Comparison of ENCODE assay signal across 8 cellular contexts in genomic region chr10:110226555-110226925, GRCh38. TPM values are rescaled to one million over a fixed set of nuclear protein-coding genes. Genes with fewer than 3 reads are reported as not detected.
A peak's percentile ranks its signal among the peaks of the same experiment; 100 is the strongest.
DNase-seq lines count a peak whose midpoint lies in the region; ATAC-seq and TF ChIP-seq lines count a peak whose summit lies in the region.

No MANE protein-coding gene starts in this region.

- H3K4me1 ChIP-seq in Loucy (ENCODE audit: insufficient read depth, low read length, poor library complexity, severe bottlenecking) (peaks cover 14% of the 10 kb centered on the region), adrenal gland (replicated peaks in 1 of 2) (peaks cover 8 to 27% of the 10 kb centered on the region in 2 donors), heart left ventricle (peaks cover 7 to 59% (median 34%) of the 10 kb centered on the region in 12 donors), upper lobe of right lung (peaks cover 14% of the 10 kb centered on the region)

- H3K4me3 ChIP-seq in Loucy (ENCODE audit: low read length, poor library complexity, severe bottlenecking) = peak overlapping the region; percentile 76
- H3K4me3 ChIP-seq in adrenal gland = peak overlapping the region in 2 of 4 donors; percentile 41 to 67
- H3K4me3 ChIP-seq in heart left ventricle = peak overlapping the region; percentile 50 to 93 (median 87)
- peak overlapping the region; percentile 89 for H3K4me3 ChIP-seq in upper lobe of right lung

- CTCF ChIA-PET in T-cell (lab: Charles Lee) = interaction anchor here (0.6 to 8.4 kb wide), 5 partner anchors 17 to 351 kb away, joined by 3 to 94 read pairs (median 8); partner anchors contain the start of gene MXI1 (in 1 of the 2)

- peaks cover 14% of the 10 kb centered on the region for H3K36me3 Mint-ChIP-seq in T-cell

- H3K4me3 Mint-ChIP-seq in T-cell = peak overlapping the region; percentile 92 to 94 (median 93)

- H4K20me1 ChIP-seq in Loucy (ENCODE audit: insufficient read depth, low read length, poor library complexity, severe bottlenecking) = no peaks in the 10 kb centered on the region

- H2AFZ ChIP-seq in Loucy (ENCODE audit: low read length) = no peak overlapping the region

- peak; percentile 69 for DNase-seq in DMS153 treated with DMSO at 0.1 percent for 48 hours (lab: John Stamatoyannopoulos, UW; ENCODE audit: unreplicated experiment)
- peak; percentile 54 to 89 (median 82) for DNase-seq in T-cell
- DNase-seq in adrenal gland = peak; percentile 91 to 95 (median 95)
- peak; percentile 93 to 94 (median 93) for DNase-seq in heart left ventricle
- peak; percentile 78 to 98 (median 82) for DNase-seq in posterior cingulate gyrus
- peak; percentile 93 for DNase-seq in upper lobe of right lung

- H3K27me3 ChIP-seq in Loucy (ENCODE audit: insufficient read depth, low read length, poor library complexity, severe bottlenecking) = no peaks in the 10 kb centered on the region
- H3K27me3 ChIP-seq in adrenal gland = no peaks in the 10 kb centered on the region
- H3K27me3 ChIP-seq in heart left ventricle = no peaks in the 10 kb centered on the region
- H3K27me3 ChIP-seq in upper lobe of right lung = no peaks in the 10 kb centered on the region

- no peaks in the 10 kb centered on the region for H3K27me3 Mint-ChIP-seq in T-cell

- TF ChIP-seq POLR2A in adrenal gland (IDR thresholded peaks at IDR 0.05) = no peak
- TF ChIP-seq POLR2A in heart left ventricle (IDR thresholded peaks at IDR 0.05) = no peak

- H3K79me2 ChIP-seq in Loucy (ENCODE audit: insufficient read depth, low read length) = peaks cover 3% of the 10 kb centered on the region; the same call in 1 of the 2 replicates

- H3K36me3 ChIP-seq in Loucy (ENCODE audit: insufficient read depth, low read length) (no peaks in the 10 kb centered on the region; the same call in 1 of the 2 replicates), adrenal gland (replicated peaks in 1 of 2) (peaks cover 0 to 14% of the 10 kb centered on the region in 2 donors), heart left ventricle (peaks cover 0 to 31% (median 15%) of the 10 kb centered on the region in 9 donors), upper lobe of right lung (no peaks in the 10 kb centered on the region)

- peak overlapping the region; percentile 92 to 95 for H3K27ac Mint-ChIP-seq in T-cell

- intact Hi-C loops in adrenal gland (cut with DNase I) (loop anchor here (5.0 kb wide), 2 partner anchors 41 to 51 kb away; no protein-coding TSS in a partner anchor), heart left ventricle (cut with DNase I) (loop anchor here (1.0 to 10.0 kb wide), 15 partner anchors 16 to 342 kb away; partner anchors contain the start of genes ADD3 (in 2 of the 10) and DUSP5 (in 1 of the 10)), posterior cingulate gyrus (cut with DNase I) (loop anchor here (2.0 to 10.0 kb wide), 4 partner anchors 44 to 222 kb away; partner anchors contain the start of genes ADD3 and SMNDC1), upper lobe of right lung (cut with DNase I) (no loop called here)

- H3F3A ChIP-seq in Loucy (ENCODE audit: low read depth) = no peaks in the 10 kb centered on the region

- TF ChIP-seq CTCF in Loucy (conservative IDR thresholded peaks at IDR 0.05; ENCODE audit: low read length) (no peak), adrenal gland (IDR thresholded peaks at IDR 0.05) (no peak), heart left ventricle (IDR thresholded peaks at IDR 0.05) (no peak), upper lobe of right lung (IDR thresholded peaks at IDR 0.05) (no peak)

- POLR2A ChIA-PET in T-cell (lab: Charles Lee) = interaction anchor here (0.6 to 1.8 kb wide), 3 partner anchors 15 to 88 kb away, joined by 3 to 7 read pairs (median 3); no protein-coding TSS in a partner anchor

- no peaks in the 10 kb centered on the region for H3K9me3 Mint-ChIP-seq in T-cell

- no peaks in the 10 kb centered on the region for H3K9me2 ChIP-seq in Loucy (replicated peaks; ENCODE audit: low read depth, low read length)

- H3K9me3 ChIP-seq in Loucy (ENCODE audit: insufficient read depth, low read depth, low read length) = no peaks in the 10 kb centered on the region
- H3K9me3 ChIP-seq in adrenal gland (replicated peaks in 1 of 3) = no peaks in the 10 kb centered on the region
- H3K9me3 ChIP-seq in heart left ventricle = no peaks in the 10 kb centered on the region
- H3K9me3 ChIP-seq in upper lobe of right lung = no peaks in the 10 kb centered on the region

- H3K9ac ChIP-seq in Loucy (ENCODE audit: low read depth, low read length, poor library complexity, severe bottlenecking) = peak overlapping the region; percentile 53

- H3K4me1 Mint-ChIP-seq in T-cell = peaks cover 36 to 48% (median 41%) of the 10 kb centered on the region in 3 donors

- H3K4me2 ChIP-seq in Loucy (ENCODE audit: low read depth, low read length, poor library complexity, severe bottlenecking) = peak overlapping the region; percentile 24

- H3K27ac ChIP-seq in adrenal gland (peak overlapping the region; percentile 69 to 98 (median 82)), heart left ventricle (peak overlapping the region; percentile 76 to 96 (median 88)), upper lobe of right lung (no peak overlapping the region)

- ATAC-seq in T-cell (replicated peaks in 1 of 4) (peak; percentile 16 to 35 (median 28)), heart left ventricle (peak; percentile 75 to 85 (median 78)), upper lobe of right lung (peak; percentile 89), GM21381 (IDR thresholded peaks at IDR 0.05; ENCODE audit: unreplicated experiment) (no peak)

- WGBS in adrenal gland, 4 donors = 0 to 3% (median 2%) methylated on average over 4 to 28 of the region's 35 CpGs; no CpG with 5 or more reads in 1 of the 4 donors
- 1 to 6% (median 2%) methylated on average over 15 to 32 of the region's 35 CpGs for WGBS in heart left ventricle, 4 donors

RNA-seq across cellular contexts. Expression of gene MXI1, which starts 19.1 kb away (rescaled TPM):
- 10 to 100 TPM; 40.2 to 54.1 (median 44.4) TPM for total RNA-seq in T-cell
- total RNA-seq in adrenal gland = 10 to 100 TPM; 27.8 to 69.8 (median 45.1) TPM
- polyA plus RNA-seq in adrenal gland = 10 to 100 TPM; 22.6 to 33.8 (median 29.4) TPM
- 10 to 100 TPM; 42.6 to 83.2 (median 61.6) TPM for total RNA-seq in heart left ventricle
- polyA plus RNA-seq in heart left ventricle = 10 to 100 TPM; 20.3 to 39.5 TPM
- total RNA-seq in upper lobe of right lung = 34.7 TPM
